ENCODE assay signal across 8 cellular contexts in the genomic region with DNA sequence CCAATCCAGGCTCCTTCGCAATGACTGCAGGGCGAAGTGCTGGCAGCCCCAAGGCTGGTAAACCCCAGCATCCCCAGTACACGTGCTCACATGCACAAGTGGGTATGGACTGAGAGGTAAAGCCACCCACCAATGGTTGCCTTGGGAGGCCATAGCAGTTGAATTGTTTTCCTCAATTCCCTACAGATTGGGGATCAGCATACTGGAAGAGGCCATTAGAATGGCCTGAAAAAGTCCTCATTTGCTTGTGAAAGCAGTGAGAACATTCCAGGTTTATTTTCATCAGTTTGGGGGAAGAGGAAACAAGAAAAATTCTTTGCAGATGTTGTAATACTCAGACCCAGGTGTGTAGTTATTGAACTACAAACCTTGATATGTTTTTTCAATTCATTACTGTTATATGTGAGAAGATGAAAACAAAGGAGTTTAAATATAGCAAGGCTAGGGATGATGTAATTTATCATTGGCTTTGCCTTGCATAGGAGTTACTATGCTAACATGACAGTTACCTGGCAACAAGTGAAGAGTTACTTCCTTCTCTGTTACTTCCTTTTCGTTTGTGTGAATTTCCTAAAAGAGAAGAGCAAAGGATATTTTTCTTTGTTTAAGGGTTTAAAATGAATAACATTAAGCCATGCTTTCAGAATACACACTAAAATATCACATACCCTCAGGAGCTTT. TPM values are rescaled to one million over a fixed set of nuclear protein-coding genes. Genes with fewer than 3 reads are reported as not detected.
A peak's percentile ranks its signal among the peaks of the same experiment; 100 is the strongest.
DNase-seq lines count a peak whose midpoint lies in the region; ATAC-seq and TF ChIP-seq lines count a peak whose summit lies in the region.

No MANE protein-coding gene starts in this region.

- peak overlapping the region; percentile 31 to 76 for H3K4me3 Mint-ChIP-seq in activated T-cell treated with anti-CD3 and anti-CD28 coated beads, Interleukin-2, amount 50 U/mL, for 72 hours

- H3K36me3 Mint-ChIP-seq in activated T-cell treated with anti-CD3 and anti-CD28 coated beads, Interleukin-2, amount 50 U/mL, for 72 hours (ENCODE audit: insufficient read depth in 2 of 2), result peaks cover 7 to 10% of the 10 kb centered on the region in 2 donors

- DNase-seq in activated T-cell treated with anti-CD3 and anti-CD28 coated beads, Interleukin-2, amount 50 U/mL, for 72 hours, result no peak
- DNase-seq in activated T-cell treated with anti-CD3 and anti-CD28 coated beads, Interleukin-2, amount 50 U/mL, for 1 hour, result no peak
- DNase-seq in KBM-7 (peak; percentile 65), astrocyte of the hippocampus (ENCODE audit: low read depth, low spot score) (peak; percentile 20), kidney epithelial cell (ENCODE audit: low read depth) (peak; percentile 77), amniotic stem cell (lab: John Stamatoyannopoulos, UW) (no peak), D341Med (ENCODE audit: low spot score) (no peak)

- no peaks in the 10 kb centered on the region for H3K9me3 Mint-ChIP-seq in activated T-cell treated with anti-CD3 and anti-CD28 coated beads, Interleukin-2, amount 50 U/mL, for 72 hours

- no peaks in the 10 kb centered on the region for H3K36me3 ChIP-seq in kidney epithelial cell (ENCODE audit: control insufficient read depth, insufficient read depth, low read length)

- in situ Hi-C loops in KBM-7 (cut with MboI; ENCODE audit: low pct_unique_long_range_greater_than_20kb, low sequenced_read_pairs), result no loop called here

- peaks cover 53% of the 10 kb centered on the region for H3K4me1 Mint-ChIP-seq in activated T-cell treated with anti-CD3 and anti-CD28 coated beads, Interleukin-2, amount 50 U/mL, for 72 hours (ENCODE audit: low read depth)

- no peak overlapping the region for H3K4me3 ChIP-seq in kidney epithelial cell (ENCODE audit: low read depth, low read length)

- no peak for TF ChIP-seq CTCF in kidney epithelial cell (IDR thresholded peaks at IDR 0.05; ENCODE audit: insufficient read depth, low read length, poor library complexity, severe bottlenecking)

- no peaks in the 10 kb centered on the region for H3K27me3 Mint-ChIP-seq in activated T-cell treated with anti-CD3 and anti-CD28 coated beads, Interleukin-2, amount 50 U/mL, for 72 hours (ENCODE audit: low read depth)

- peak overlapping the region; percentile 90 for H3K27ac Mint-ChIP-seq in activated T-cell treated with anti-CD3 and anti-CD28 coated beads, Interleukin-2, amount 50 U/mL, for 72 hours

- no peaks in the 10 kb centered on the region for H3K27me3 ChIP-seq in kidney epithelial cell (ENCODE audit: control insufficient read depth, insufficient read depth, low read length)

- peak; percentile 27 to 37 for ATAC-seq in activated T-cell treated with anti-CD3 and anti-CD28 coated beads, Interleukin-2, amount 50 U/mL, for 72 hours (replicated peaks in 1 of 2)
- no peak for ATAC-seq in HG02571 (IDR thresholded peaks at IDR 0.05; ENCODE audit: unreplicated experiment)

RNA-seq across cellular contexts. Expression of a gene that starts 36.4 kb away (rescaled TPM):
- 10 to 100 TPM; 22.1 to 23.5 TPM for total RNA-seq in activated T-cell treated with anti-CD3 and anti-CD28 coated beads, Interleukin-2, amount 50 U/mL, for 72 hours
- 24.6 and 28.0 TPM in 2 replicates for total RNA-seq in kidney epithelial cell

Comparison
In these comparisons a context has a peak if more than half of its experiments do, and no peak if none do; other contexts are left out.
1. DNase-seq: peak in KBM-7 (single experiment), astrocyte of the hippocampus (single experiment) and kidney epithelial cell (single experiment); none in activated T-cell treated with anti-CD3 and anti-CD28 coated beads, Interleukin-2, amount 50 U/mL, for 72 hours (0 of 2), activated T-cell treated with anti-CD3 and anti-CD28 coated beads, Interleukin-2, amount 50 U/mL, for 1 hour (single experiment), amniotic stem cell (single experiment) and D341Med (single experiment).